ENCODE assay signal across 30 cellular contexts in the genomic region with DNA sequence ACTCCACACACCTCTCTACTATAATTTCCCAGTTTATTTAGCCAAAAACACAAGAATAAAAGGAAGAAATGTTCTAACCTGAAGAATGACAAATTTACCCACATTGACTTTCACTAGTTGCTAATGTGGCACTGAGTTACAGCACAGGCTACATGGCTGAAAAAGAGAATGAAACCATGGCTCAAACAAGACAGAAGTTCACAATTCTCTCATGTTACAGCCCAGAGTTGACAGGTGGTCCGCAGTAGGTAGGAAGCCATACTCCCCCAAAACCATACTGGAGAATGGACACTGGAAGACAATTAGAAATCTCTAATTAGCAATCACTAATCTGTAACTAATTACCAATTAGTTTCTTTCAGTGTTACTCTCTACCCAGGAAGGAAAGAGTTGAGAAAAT.
"Had no signal": no experiment of that assay in that cellular context is flagged by ENCODE, and none has a peak within 500 bp of the region (broad histone marks: within the 10 kb centered on the region; RNA-seq: fewer than 3 reads in every experiment).

No MANE protein-coding gene starts in this region.

- H3K36me3 ChIP-seq: adrenal gland, ascending aorta, brain microvascular endothelial cell, breast epithelium, cardiac muscle cell had no signal

- H3K27me3 ChIP-seq: adrenal gland, ascending aorta, body of pancreas, brain microvascular endothelial cell, breast epithelium, cardiac muscle cell had no signal

- DNase-seq: activated effector memory CD4-positive, alpha-beta T cell treated with anti-CD3 and anti-CD28 coated beads, Interleukin-2, amount 50 U/mL, for 16 hours; activated effector memory CD4-positive, alpha-beta T cell treated with Interleukin-2 at 50 U/mL for 16 hours; activated gamma-delta T cell; activated gamma-delta T cell treated with Interleukin-2 at 50 U/mL for 16 hours; activated naive CD4-positive, alpha-beta T cell; activated naive CD4-positive, alpha-beta T cell treated with anti-CD3 and anti-CD28 coated beads for 36 hours; activated naive CD4-positive, alpha-beta T cell treated with anti-CD3 and anti-CD28 coated beads, Interleukin-2, amount 10 ng/mL, durations not matched to agents 7 days and 5 days; activated naive CD4-positive, alpha-beta T cell treated with anti-CD3 and anti-CD28 coated beads, Interleukin-2, amount 50 U/mL, for 16 hours; activated naive CD4-positive, alpha-beta T cell treated with Interleukin-2 at 50 U/mL for 16 hours; activated naive CD8-positive, alpha-beta T cell treated with anti-CD3 and anti-CD28 coated beads for 36 hours; activated naive CD8-positive, alpha-beta T cell treated with anti-CD3 and anti-CD28 coated beads, Interleukin-2, amount 10 ng/mL, durations not matched to agents 7 days and 5 days; activated naive CD8-positive, alpha-beta T cell treated with anti-CD3 and anti-CD28 coated beads, Interleukin-2, amount 50 U/mL, for 24 hours; activated T-cell treated with anti-CD3 and anti-CD28 coated beads, Interleukin-2, amount 50 U/mL, for 4 hours; activated T-cell treated with anti-CD3 and anti-CD28 coated beads, Interleukin-2, amount 50 U/mL, for 48 hours; activated T-cell treated with anti-CD3 and anti-CD28 coated beads, Interleukin-2, amount 50 U/mL, for 72 hours; adrenal gland; amniotic stem cell; aorta; body of pancreas; brain microvascular endothelial cell; central memory CD4-positive, alpha-beta T cell; cerebellar nuclear complex had no signal

- H3K9me3 ChIP-seq: adrenal gland, ascending aorta, body of pancreas, breast epithelium had no signal

- H3K27ac ChIP-seq: adrenal gland, ascending aorta, body of pancreas, brain microvascular endothelial cell, breast epithelium, cardiac muscle cell had no signal

- ATAC-seq: activated naive CD4-positive, alpha-beta T cell treated with anti-CD3 and anti-CD28 coated beads, Interleukin-2, amount 50 U/mL, for 72 hours; activated naive CD8-positive, alpha-beta T cell treated with anti-CD3 and anti-CD28 coated beads, Interleukin-2, amount 50 U/mL, for 24 hours; activated T-cell treated with anti-CD3 and anti-CD28 coated beads, Interleukin-2, amount 50 U/mL, for 4 hours; activated T-cell treated with anti-CD3 and anti-CD28 coated beads, Interleukin-2, amount 50 U/mL, for 72 hours; activated T-helper 17 cell treated with anti-CD3 and anti-CD28 coated beads, Interleukin-2, amount 50 U/mL, for 72 hours; body of pancreas had no signal

- H3K4me3 ChIP-seq: adrenal gland, ascending aorta, body of pancreas, breast epithelium, cardiac muscle cell had no signal

- FAIRE-seq: astrocyte, bronchial epithelial cell, colon had no signal

- H3K4me1 ChIP-seq: adrenal gland, ascending aorta, body of pancreas, breast epithelium had no signal
